In the genomic region with DNA sequence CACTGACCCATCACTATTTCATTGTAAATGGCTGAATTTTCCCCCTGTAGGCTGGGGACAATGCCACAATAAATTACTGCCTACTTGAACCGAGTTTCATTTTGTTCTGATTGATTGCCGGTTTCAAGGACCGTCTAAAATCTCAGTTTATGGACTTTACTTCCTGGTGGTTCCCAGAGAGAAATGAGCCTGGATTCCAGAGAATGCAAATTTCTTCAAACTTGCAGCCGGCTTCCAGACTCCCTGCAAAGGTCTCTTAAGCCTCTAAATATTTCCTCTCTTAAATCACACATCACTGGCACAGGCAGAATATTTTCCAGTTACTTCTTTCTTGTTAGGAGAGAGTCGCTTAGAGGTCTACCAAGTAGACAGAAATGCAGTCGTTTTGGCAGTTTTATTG, we compare ENCODE assay signal across 16 cellular contexts.
DNase-seq lines count a peak whose midpoint lies in the region; ATAC-seq, FAIRE-seq and TF ChIP-seq lines count a peak whose summit lies in the region.
"Had no signal": no experiment of that assay in that cellular context is flagged by ENCODE, and none has a peak within 500 bp of the region (broad histone marks: within the 10 kb centered on the region; RNA-seq: fewer than 3 reads in every experiment).

No MANE protein-coding gene starts in this region.

- H3K9me1 ChIP-seq in endothelial cell of umbilical vein (replicated peaks; ENCODE audit: control insufficient read depth, extremely low read depth, insufficient read depth, low read length): no peaks in the 10 kb centered on the region

- H3K36me3 ChIP-seq in left ventricle myocardium inferior (no peaks in the 10 kb centered on the region), endothelial cell of umbilical vein (ENCODE audit: control insufficient read depth in 2 of 2, extremely low read depth in 1 of 2, insufficient read depth in 2 of 2, low read length in 2 of 2) (no peaks in the 10 kb centered on the region), mesodermal cell (ENCODE audit: control insufficient read depth, insufficient read depth, low read length) (no peaks in the 10 kb centered on the region), vagina (no peaks in the 10 kb centered on the region), stomach (no peaks in the 10 kb centered on the region)
- H3K36me3 ChIP-seq: neutrophil, upper lobe of right lung had no signal

- ATAC-seq in left ventricle myocardium superior (peak; percentile 33), natural killer cell (no peak)
- ATAC-seq: A549, upper lobe of right lung had no signal

- POLR2A ChIA-PET in endothelial cell of umbilical vein (lab: Charles Lee): interaction anchor here (0.6 kb wide), 1 partner anchor 18 kb away, joined by 3 read pairs; no protein-coding TSS in a partner anchor

- H3K4me3 Mint-ChIP-seq in natural killer cell: no peak overlapping the region
- H3K4me3 Mint-ChIP-seq: activated naive CD4-positive, alpha-beta T cell treated with anti-CD3 and anti-CD28 coated beads, Interleukin-2, amount 50 U/mL, for 24 hours had no signal

- no peak for TF ChIP-seq EP300 in stomach (IDR thresholded peaks at IDR 0.05)

- TF ChIP-seq CTCF in left ventricle myocardium inferior (IDR thresholded peaks at IDR 0.05; ENCODE audit: borderline replicate concordance): no peak
- no peak for TF ChIP-seq CTCF in endothelial cell of umbilical vein (IDR thresholded peaks at IDR 0.05; ENCODE audit: extremely low read depth in 1 of 2, insufficient read depth in 1 of 2, low read depth in 1 of 2, low read length in 2 of 2)
- no peak for TF ChIP-seq CTCF in vagina (IDR thresholded peaks at IDR 0.05)
- TF ChIP-seq CTCF in lower leg skin (IDR thresholded peaks at IDR 0.05): no peak
- no peak for TF ChIP-seq CTCF in stomach (IDR thresholded peaks at IDR 0.05)
- TF ChIP-seq CTCF in natural killer cell (IDR thresholded peaks at IDR 0.05): no peak

- H3K9ac ChIP-seq in endothelial cell of umbilical vein (replicated peaks; ENCODE audit: extremely low read depth, insufficient read depth, low read length): no peak overlapping the region

- CTCF ChIA-PET in endothelial cell of umbilical vein (lab: Charles Lee): no interaction called here

- no peak overlapping the region for H3K4me2 ChIP-seq in endothelial cell of umbilical vein (ENCODE audit: insufficient read depth, low read length)
- H3K4me2 ChIP-seq: A549 had no signal

- no peaks in the 10 kb centered on the region for H3K36me3 Mint-ChIP-seq in natural killer cell
- H3K36me3 Mint-ChIP-seq: activated naive CD4-positive, alpha-beta T cell treated with anti-CD3 and anti-CD28 coated beads, Interleukin-2, amount 50 U/mL, for 24 hours had no signal

- H3K9me3 ChIP-seq in left ventricle myocardium inferior (replicated peaks) (no peaks in the 10 kb centered on the region), endothelial cell of umbilical vein (replicated peaks; ENCODE audit: control insufficient read depth, insufficient read depth, low read length) (no peaks in the 10 kb centered on the region), mesodermal cell (ENCODE audit: control insufficient read depth, low read length) (no peaks in the 10 kb centered on the region), vagina (no peaks in the 10 kb centered on the region), stomach (no peaks in the 10 kb centered on the region)
- H3K9me3 ChIP-seq: A549, neutrophil, upper lobe of right lung had no signal

- no peaks in the 10 kb centered on the region for H3K27me3 ChIP-seq in left ventricle myocardium inferior (ENCODE audit: low read depth)
- H3K27me3 ChIP-seq in endothelial cell of umbilical vein (ENCODE audit: control insufficient read depth in 2 of 2, insufficient read depth in 2 of 2, low read length in 2 of 2): peaks cover 7 to 21% of the 10 kb centered on the region in 2 experiments
- H3K27me3 ChIP-seq in vagina: no peaks in the 10 kb centered on the region
- no peaks in the 10 kb centered on the region for H3K27me3 ChIP-seq in stomach
- H3K27me3 ChIP-seq: upper lobe of right lung had no signal

- peaks cover 26 to 62% of the 10 kb centered on the region in 2 donors for H3K27me3 Mint-ChIP-seq in natural killer cell (ENCODE audit: low read depth in 2 of 2)

- H3K79me2 ChIP-seq in endothelial cell of umbilical vein (ENCODE audit: control insufficient read depth, insufficient read depth, low read length): no peaks in the 10 kb centered on the region

- WGBS in mesodermal cell (ENCODE audit: insufficient coverage in 2 of 2), 2 experiments: 45 to 73% methylated on average over 5 of the region's 6 CpGs
- WGBS in lower leg skin, 2 donors: 6 to 10% methylated on average over 6 of the region's 6 CpGs
- WGBS in stomach, 5 donors: 12 to 37% (median 17%) methylated on average over 6 of the region's 6 CpGs

- intact Hi-C loops in left ventricle myocardium superior (cut with micrococcal nuclease): no loop called here
- intact Hi-C loops in left ventricle myocardium inferior (cut with micrococcal nuclease): no loop called here
- intact Hi-C loops in endothelial cell of umbilical vein (cut with micrococcal nuclease): no loop called here
- intact Hi-C loops in vagina (cut with DNase I): no loop called here
- intact Hi-C loops in lower leg skin (cut with DNase I; ENCODE audit: low total_unique reads): no loop called here
- intact Hi-C loops in stomach (cut with DNase I; ENCODE audit: low total_unique reads): no loop called here
- intact Hi-C loops in natural killer cell (cut with micrococcal nuclease): no loop called here

- peaks cover 30% of the 10 kb centered on the region for H3K4me1 ChIP-seq in left ventricle myocardium inferior
- H3K4me1 ChIP-seq in endothelial cell of umbilical vein (ENCODE audit: control insufficient read depth, extremely low read depth, insufficient read depth, low read length): no peaks in the 10 kb centered on the region
- H3K4me1 ChIP-seq in mesodermal cell (ENCODE audit: control insufficient read depth, insufficient read depth, low read length, poor library complexity, severe bottlenecking): peaks cover 10% of the 10 kb centered on the region
- peaks cover 11% of the 10 kb centered on the region for H3K4me1 ChIP-seq in vagina
- peaks cover 0 to 33% (median 16%) of the 10 kb centered on the region in 4 donors for H3K4me1 ChIP-seq in stomach
- H3K4me1 ChIP-seq: A549, upper lobe of right lung had no signal

- dilution Hi-C loops in endothelial cell of umbilical vein (cut with MboI; ENCODE audit: extremely low pct_ligation_motif_present, low sequenced_read_pairs): no loop called here

- H3K27ac ChIP-seq in left ventricle myocardium inferior (replicated peaks): no peak overlapping the region
- H3K27ac ChIP-seq in endothelial cell of umbilical vein (ENCODE audit: insufficient read depth, low read depth, low read length): no peak overlapping the region
- H3K27ac ChIP-seq in mesodermal cell (ENCODE audit: low read depth, low read length, severe bottlenecking): peak overlapping the region; percentile 4
- H3K27ac ChIP-seq in vagina: peak overlapping the region; percentile 34
- peak overlapping the region in 1 of 5 donors; percentile 14 for H3K27ac ChIP-seq in stomach
- H3K27ac ChIP-seq: A549, neutrophil, upper lobe of right lung had no signal

- peak; percentile 49 for FAIRE-seq in endothelial cell of umbilical vein (lab: Jason Lieb, UNC)
- FAIRE-seq: A549, D721Med had no signal

- DNase-seq in left ventricle myocardium superior (no peak), left ventricle myocardium inferior (no peak), endothelial cell of umbilical vein (ENCODE audit: low read depth, low spot score) (no peak), vagina (ENCODE audit: extremely low spot score in 2 of 2) (no peak), lower leg skin (ENCODE audit: low spot score in 2 of 2) (no peak), stomach (no peak), natural killer cell (no peak)
- DNase-seq: dermis blood vessel endothelial cell, NCI-H748 treated with DMSO at 0.1 percent for 48 hours, SHP77, upper lobe of right lung had no signal

- H3K4me3 ChIP-seq in left ventricle myocardium inferior: no peak overlapping the region
- H3K4me3 ChIP-seq in endothelial cell of umbilical vein (replicated peaks in 1 of 3; ENCODE audit: insufficient read depth in 1 of 3, low read depth in 1 of 3, low read length in 3 of 3): no peak overlapping the region
- H3K4me3 ChIP-seq in mesodermal cell (ENCODE audit: extremely low read depth, insufficient read depth, low read length, poor library complexity, severe bottlenecking): no peak overlapping the region
- peak overlapping the region in 1 of 2 donors; percentile 9 for H3K4me3 ChIP-seq in vagina
- no peak overlapping the region for H3K4me3 ChIP-seq in lower leg skin (ENCODE audit: low read depth, poor library complexity, severe bottlenecking)
- no peak overlapping the region for H3K4me3 ChIP-seq in stomach
- H3K4me3 ChIP-seq: A549, upper lobe of right lung had no signal

- H3K9me3 Mint-ChIP-seq in natural killer cell: no peaks in the 10 kb centered on the region
- H3K9me3 Mint-ChIP-seq: activated naive CD4-positive, alpha-beta T cell treated with anti-CD3 and anti-CD28 coated beads, Interleukin-2, amount 50 U/mL, for 24 hours had no signal

- BruUV-seq in endothelial cell of umbilical vein (replicated peaks; lab: Mats Ljungman, UMichigan): no TSS peak

- TF ChIP-seq POLR2A in endothelial cell of umbilical vein (IDR thresholded peaks at IDR 0.05; ENCODE audit: low read depth, low read length) (no peak), vagina (IDR thresholded peaks at IDR 0.05) (no peak), lower leg skin (IDR thresholded peaks at IDR 0.05) (no peak), stomach (IDR thresholded peaks at IDR 0.05) (no peak)

- H4K20me1 ChIP-seq in endothelial cell of umbilical vein (replicated peaks; ENCODE audit: control insufficient read depth, extremely low read depth, insufficient read depth, low read length): no peaks in the 10 kb centered on the region

- H3K4me1 Mint-ChIP-seq in natural killer cell: no peaks in the 10 kb centered on the region
- H3K4me1 Mint-ChIP-seq: activated naive CD4-positive, alpha-beta T cell treated with anti-CD3 and anti-CD28 coated beads, Interleukin-2, amount 50 U/mL, for 24 hours had no signal

- no peak overlapping the region for H2AFZ ChIP-seq in endothelial cell of umbilical vein (ENCODE audit: low read depth, low read length)

- no peak overlapping the region for H3K27ac Mint-ChIP-seq in natural killer cell
- H3K27ac Mint-ChIP-seq: activated naive CD4-positive, alpha-beta T cell treated with anti-CD3 and anti-CD28 coated beads, Interleukin-2, amount 50 U/mL, for 24 hours had no signal

TF ChIP-seq in endothelial cell of umbilical vein, 7 proteins besides CTCF, POLR2A, EP300 and RAD21 (continues in another document):
- TF ChIP-seq, protein P1, sequence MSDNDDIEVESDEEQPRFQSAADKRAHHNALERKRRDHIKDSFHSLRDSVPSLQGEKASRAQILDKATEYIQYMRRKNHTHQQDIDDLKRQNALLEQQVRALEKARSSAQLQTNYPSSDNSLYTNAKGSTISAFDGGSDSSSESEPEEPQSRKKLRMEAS (IDR thresholded peaks at IDR 0.05; ENCODE audit: insufficient read depth, insufficient read length): no peak
- TF ChIP-seq POLR2AphosphoS5 (IDR thresholded peaks at IDR 0.05; ENCODE audit: insufficient read depth, low read depth, low read length): no peak
- TF ChIP-seq JUN (IDR thresholded peaks at IDR 0.05; ENCODE audit: borderline replicate concordance, insufficient read depth, insufficient read length, low read depth): no peak
- no peak for TF ChIP-seq EZH2 (IDR thresholded peaks at IDR 0.05; ENCODE audit: borderline replicate concordance, low read depth, low read length, severe bottlenecking)

Comparison
In these comparisons a context has a peak if more than half of its experiments do, and no peak if none do; other contexts are left out.
1. H3K27ac ChIP-seq: peak in mesodermal cell (single experiment) and vagina (single experiment); none in left ventricle myocardium inferior (single experiment) and endothelial cell of umbilical vein (single experiment).